ENCODE assay signal across 14 cellular contexts in the genomic region with DNA sequence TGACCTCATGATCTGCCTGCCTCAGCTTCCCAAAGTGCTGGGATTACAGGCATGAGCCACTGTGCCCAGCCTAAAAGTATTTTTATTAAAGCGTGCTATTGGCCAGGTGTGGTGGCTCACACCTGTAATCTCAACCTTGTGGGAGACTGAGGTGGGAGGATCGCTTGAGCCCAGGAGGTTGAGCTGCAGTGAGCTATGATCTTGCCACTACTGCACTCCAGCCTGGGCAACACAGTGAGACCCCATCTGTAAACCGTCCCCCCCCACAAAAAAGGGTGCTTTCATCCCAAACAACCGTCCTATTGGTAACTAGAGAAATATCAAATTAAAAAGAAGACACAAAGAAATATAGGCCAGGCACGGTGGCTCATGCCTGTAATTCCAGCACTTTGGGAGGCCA. TPM values are rescaled to one million over a fixed set of nuclear protein-coding genes. Genes with fewer than 3 reads are reported as not detected.
DNase-seq lines count a peak whose midpoint lies in the region; ATAC-seq, FAIRE-seq and TF ChIP-seq lines count a peak whose summit lies in the region.
"Not testable (repeated sequence)": the region's sequence is repeated elsewhere in the genome, so short reads cannot be mapped to it uniquely, and the experiment has no call there.
"Had no signal": no experiment of that assay in that cellular context is flagged by ENCODE, and none has a peak within 500 bp of the region (broad histone marks: within the 10 kb centered on the region; RNA-seq: fewer than 3 reads in every experiment).

No MANE protein-coding gene starts in this region.

- H3K27me3 Mint-ChIP-seq in WTC11 (ENCODE audit: low read depth): peaks cover 13% of the 10 kb centered on the region

- dilution Hi-C loops in IMR-90 (cut with HindIII; ENCODE audit: low sequenced_read_pairs, unreplicated experiment): not testable (repeated sequence)

- H3K4me3 Mint-ChIP-seq in WTC11: not testable (repeated sequence)

- H3K27ac Mint-ChIP-seq in WTC11: not testable (repeated sequence)

- not testable (repeated sequence) for TF ChIP-seq CTCF in IMR-90 (conservative IDR thresholded peaks at IDR 0.05; ENCODE audit: low read depth, low read length); WTC11 (IDR thresholded peaks at IDR 0.05); left ventricle myocardium inferior (IDR thresholded peaks at IDR 0.05; ENCODE audit: borderline replicate concordance); spleen (IDR thresholded peaks at IDR 0.05 in 8 of 11, conservative IDR thresholded peaks at IDR 0.05 in 3 of 11)

- H2BK12ac ChIP-seq in mesenchymal stem cell (ENCODE audit: low read length in 2 of 2): not testable (repeated sequence)

- H2AFZ ChIP-seq in IMR-90 (replicated peaks; ENCODE audit: low read length, poor library complexity); mesenchymal stem cell (ENCODE audit: low read depth, low read length): not testable (repeated sequence)

- not testable (repeated sequence) for H3K79me1 ChIP-seq in IMR-90 (ENCODE audit: low read depth in 1 of 2, low read length in 2 of 2); mesenchymal stem cell (replicated peaks; ENCODE audit: low read length, poor library complexity, severe bottlenecking)

- H2AK5ac ChIP-seq in IMR-90 (ENCODE audit: low read depth, low read length): not testable (repeated sequence)
- peak overlapping the region; percentile 59 for H2AK5ac ChIP-seq in mesenchymal stem cell (ENCODE audit: low read length, severe bottlenecking)

- H3K56ac ChIP-seq in IMR-90 (ENCODE audit: extremely low read depth, insufficient read depth, low read length): not testable (repeated sequence)

- H2BK15ac ChIP-seq in IMR-90 (ENCODE audit: low read depth, low read length); mesenchymal stem cell (ENCODE audit: low read depth, poor library complexity, severe bottlenecking): not testable (repeated sequence)

- not testable (repeated sequence) for H2BK20ac ChIP-seq in IMR-90 (ENCODE audit: low read depth, low read length)

- H3K18ac ChIP-seq in IMR-90 (ENCODE audit: low read depth, low read length); mesenchymal stem cell (ENCODE audit: low read depth in 1 of 2, low read length in 2 of 2): not testable (repeated sequence)

- not testable (repeated sequence) for TF ChIP-seq POLR2A in IMR-90 (IDR thresholded peaks at IDR 0.05; ENCODE audit: low read depth, low read length); spleen (IDR thresholded peaks at IDR 0.05)

- H3K23ac ChIP-seq in IMR-90 (ENCODE audit: low read depth, low read length); mesenchymal stem cell (ENCODE audit: low read length in 2 of 2): not testable (repeated sequence)

- POLR2A ChIA-PET in IMR-90 (lab: Charles Lee; ENCODE audit: unreplicated experiment); WTC11 (lab: Charles Lee): not testable (repeated sequence)

- H3K4ac ChIP-seq in IMR-90 (ENCODE audit: low read depth, low read length): peak overlapping the region; percentile 13; the same call in 1 of the 2 replicates
- not testable (repeated sequence) for H3K4ac ChIP-seq in mesenchymal stem cell (ENCODE audit: low read depth in 1 of 2, low read length in 2 of 2)

- H3K4me2 ChIP-seq in IMR-90 (ENCODE audit: low read depth, low read length); mesenchymal stem cell (ENCODE audit: low read length, poor library complexity, severe bottlenecking): not testable (repeated sequence)

- not testable (repeated sequence) for H2BK5ac ChIP-seq in IMR-90 (ENCODE audit: low read depth, low read length, poor library complexity, severe bottlenecking); mesenchymal stem cell (ENCODE audit: low read depth, low read length, poor library complexity, severe bottlenecking)

- H3K9ac ChIP-seq in IMR-90 (ENCODE audit: low read depth, low read length); mesenchymal stem cell (ENCODE audit: low read length): not testable (repeated sequence)

- H3K4me1 ChIP-seq in IMR-90 (ENCODE audit: control insufficient read depth, insufficient read depth, low read length): not testable (repeated sequence)
- H3K4me1 ChIP-seq in left ventricle myocardium inferior (peaks cover 12% of the 10 kb centered on the region), mesenchymal stem cell (ENCODE audit: control insufficient read depth, insufficient read depth, low read depth, low read length) (peaks cover 25% of the 10 kb centered on the region), spleen (peaks cover 0 to 13% (median 10%) of the 10 kb centered on the region in 6 donors)

- not testable (repeated sequence) for H3K9me1 ChIP-seq in IMR-90 (ENCODE audit: insufficient read depth, low read length)

- H3K4me1 Mint-ChIP-seq in WTC11: not testable (repeated sequence)

- intact Hi-C loops in IMR-90 (cut with micrococcal nuclease); left ventricle myocardium inferior (cut with micrococcal nuclease); spleen (cut with DNase I; ENCODE audit: low total_unique reads): not testable (repeated sequence)

- not testable (repeated sequence) for ATAC-seq in IMR-90 (ENCODE audit: low read depth); WTC11

- not testable (repeated sequence) for H4K8ac ChIP-seq in IMR-90 (ENCODE audit: low read depth in 2 of 2, low read length in 2 of 2); mesenchymal stem cell (ENCODE audit: low read length)

- no CpG with 5 or more reads among the region's 5 CpGs for WGBS in IMR-90 (ENCODE audit: extremely low coverage in 2 of 2, insufficient read length in 1 of 2), 2 experiments
- WGBS in mesenchymal stem cell: 100% methylated on average over 3 of the region's 5 CpGs
- WGBS in spleen, 5 donors: 89 to 93% (median 90%) methylated on average over 5 of the region's 5 CpGs

- not testable (repeated sequence) for H4K5ac ChIP-seq in IMR-90 (ENCODE audit: low read depth, low read length)

- H2BK120ac ChIP-seq in IMR-90 (ENCODE audit: low read depth, low read length): peak overlapping the region; percentile 31; the same call in 1 of the 2 replicates
- peak overlapping the region; percentile 58 for H2BK120ac ChIP-seq in mesenchymal stem cell (ENCODE audit: low read depth, low read length)

- not testable (repeated sequence) for H3K9me3 ChIP-seq in IMR-90 (ENCODE audit: control insufficient read depth, insufficient read depth, low read length); left ventricle myocardium inferior (replicated peaks); mesenchymal stem cell (ENCODE audit: control insufficient read depth, low read length); spleen

- not testable (repeated sequence) for DNase-seq in IMR-90; WTC11 (ENCODE audit: low spot score); left ventricle myocardium inferior; mesenchymal stem cell; urothelium cell line (ENCODE audit: low spot score)
- peak; percentile 6 for DNase-seq in spleen

- in situ Hi-C loops in IMR-90 (cut with MboI; ENCODE audit: low sequenced_read_pairs): not testable (repeated sequence)

- TF ChIP-seq RAD21 in IMR-90 (IDR thresholded peaks at IDR 0.05; ENCODE audit: low read length): not testable (repeated sequence)

- H3K36me3 Mint-ChIP-seq in WTC11: not testable (repeated sequence)

- H3K14ac ChIP-seq in IMR-90 (replicated peaks; ENCODE audit: low read depth, low read length); mesenchymal stem cell (ENCODE audit: low read length in 2 of 2): not testable (repeated sequence)

- H4K20me1 ChIP-seq in IMR-90 (ENCODE audit: insufficient read depth, low read length): not testable (repeated sequence)

- not testable (repeated sequence) for H2AK9ac ChIP-seq in IMR-90 (replicated peaks; ENCODE audit: low read depth, low read length, poor library complexity)

- CTCF ChIA-PET in IMR-90 (lab: Yijun Ruan, JAX): not testable (repeated sequence)
- CTCF ChIA-PET in WTC11 (lab: Charles Lee): interaction anchor here (2.3 kb wide), 1 partner anchor 18 kb away, joined by 11 read pairs; no protein-coding TSS in a partner anchor

- H4K91ac ChIP-seq in IMR-90 (ENCODE audit: insufficient read depth, low read depth, low read length); mesenchymal stem cell (ENCODE audit: low read length): not testable (repeated sequence)

- H3K27me3 ChIP-seq in IMR-90 (ENCODE audit: control insufficient read depth, insufficient read depth, low read length); left ventricle myocardium inferior (ENCODE audit: low read depth); mesenchymal stem cell (ENCODE audit: control insufficient read depth in 1 of 2, insufficient read depth in 1 of 2, low read length in 2 of 2): not testable (repeated sequence)
- peaks cover 0 to 15% (median 0%) of the 10 kb centered on the region in 7 donors for H3K27me3 ChIP-seq in spleen (replicated peaks in 1 of 7)

- peak; percentile 79 for FAIRE-seq in urothelium cell line (lab: Jason Lieb, UNC)

- H3K27ac ChIP-seq in IMR-90 (ENCODE audit: insufficient read depth, low read length); mesenchymal stem cell (ENCODE audit: low read length, poor library complexity, severe bottlenecking): not testable (repeated sequence)
- H3K27ac ChIP-seq in left ventricle myocardium inferior (replicated peaks) (peak overlapping the region; percentile 61), spleen (peak overlapping the region in 6 of 8 donors; percentile 20 to 74 (median 62))

- H3K36me3 ChIP-seq in IMR-90 (ENCODE audit: control insufficient read depth, insufficient read depth, low read length); left ventricle myocardium inferior; mesenchymal stem cell (ENCODE audit: control insufficient read depth in 1 of 2, insufficient read depth in 2 of 2, low read depth in 1 of 2, low read length in 2 of 2); spleen: not testable (repeated sequence)

- not testable (repeated sequence) for H3K4me3 ChIP-seq in IMR-90 (ENCODE audit: insufficient read depth, low read depth, low read length); left ventricle myocardium inferior; mesenchymal stem cell (ENCODE audit: insufficient read depth in 1 of 2, low read depth in 1 of 2, low read length in 2 of 2); spleen

- not testable (repeated sequence) for BruUV-seq in IMR-90 (replicated peaks; lab: Mats Ljungman, UMichigan)

- not testable (repeated sequence) for H3K9me3 Mint-ChIP-seq in WTC11

RNA-seq across cellular contexts. Expression of a gene that starts 6.6 kb away (rescaled TPM):
- not detected in 2 replicates for total RNA-seq in IMR-90 (2012; rRNA removed)
- not detected in 2 replicates for polyA plus RNA-seq in IMR-90 (2012; rRNA removed)
- polyA plus RNA-seq in IMR-90 (2012; cell fraction: cytosol; rRNA removed): not detected in 2 replicates
- polyA plus RNA-seq in IMR-90 (2012; cell fraction: nucleus; rRNA removed; ENCODE audit: low replicate concordance): 0.05 and 0.06 TPM in 2 replicates
- not detected in 3 replicates for total RNA-seq in WTC11 (2021)
- total RNA-seq in left ventricle myocardium inferior: not detected
- 0.04 TPM for polyA plus RNA-seq in mesenchymal stem cell (2013, experiment 1 of 2)
- not detected for polyA plus RNA-seq in mesenchymal stem cell (2013, experiment 2 of 2)
- total RNA-seq in spleen: not detected
- polyA plus RNA-seq in spleen: under 1 TPM in 1 of 3 donors, not detected in 2; 0.03 TPM
- total RNA-seq: CD4-positive, alpha-beta T cell; CD8-positive, alpha-beta memory T cell; GM12878; GM23248; H1; H7 had no signal
- polyA plus RNA-seq: CD14-positive monocyte; CD8-positive, alpha-beta memory T cell; GM12878; GM23248; H1 had no signal

RNA-seq across cellular contexts. Expression of a gene that starts 6.8 kb away (rescaled TPM):
- total RNA-seq in IMR-90 (2012; rRNA removed) (not detected in 2 replicates), WTC11 (2021) (0.21 to 0.50 TPM (median 0.37 TPM) in 3 replicates), left ventricle myocardium inferior (0.25 TPM), spleen (under 1 TPM in 4 of 7 donors, not detected in 3; 0.13 to 0.95 (median 0.30) TPM)
- polyA plus RNA-seq in IMR-90 (2012; rRNA removed) (0.03 and 0.06 TPM in 2 replicates), spleen (under 1 TPM; 0.11 to 0.42 (median 0.29) TPM)
- 0.10 TPM in 1 of 2 replicates, not detected in the other for polyA plus RNA-seq in IMR-90 (2012; cell fraction: cytosol; rRNA removed)
- 0.03 TPM in 2 replicates for polyA plus RNA-seq in IMR-90 (2012; cell fraction: nucleus; rRNA removed; ENCODE audit: low replicate concordance)
- 0.11 TPM for polyA plus RNA-seq in mesenchymal stem cell (2013, experiment 1 of 2)
- polyA plus RNA-seq in mesenchymal stem cell (2013, experiment 2 of 2): 0.16 TPM
- total RNA-seq: CD4-positive, alpha-beta T cell; GM23248; H1; H7 had no signal
- polyA plus RNA-seq: A549, CD14-positive monocyte, GM23248 had no signal

RNA-seq across cellular contexts. Expression of a gene that starts 24.2 kb away (rescaled TPM):
- total RNA-seq in IMR-90 (2012; rRNA removed): 0.56 and 0.90 TPM in 2 replicates
- 1.4 and 1.6 TPM in 2 replicates for polyA plus RNA-seq in IMR-90 (2012; rRNA removed)
- 1.0 and 1.2 TPM in 2 replicates for polyA plus RNA-seq in IMR-90 (2012; cell fraction: cytosol; rRNA removed)
- polyA plus RNA-seq in IMR-90 (2012; cell fraction: nucleus; rRNA removed; ENCODE audit: low replicate concordance): 16.1 and 24.8 TPM in 2 replicates
- total RNA-seq in WTC11 (2021): 0.13 to 0.69 TPM (median 0.30 TPM) in 3 replicates
- total RNA-seq in left ventricle myocardium inferior: 3.5 TPM
- polyA plus RNA-seq in mesenchymal stem cell (2013, experiment 1 of 2): 1.6 TPM
- 1.5 TPM for polyA plus RNA-seq in mesenchymal stem cell (2013, experiment 2 of 2)
- 10 to 100 TPM in 2 of 7 donors, 1 to 10 TPM in 5; 3.2 to 14.4 (median 4.5) TPM for total RNA-seq in spleen
- polyA plus RNA-seq in spleen: 1 to 10 TPM in 2 of 3 donors, under 1 TPM in 1; 0.86 to 5.6 (median 2.7) TPM
- total RNA-seq: H1 had no signal
- polyA plus RNA-seq: CD14-positive monocyte had no signal

RNA-seq across cellular contexts. Expression of a gene that starts 37.2 kb away (rescaled TPM):
- 13.3 and 14.2 TPM in 2 replicates for total RNA-seq in IMR-90 (2012; rRNA removed)
- 19.8 and 23.2 TPM in 2 replicates for polyA plus RNA-seq in IMR-90 (2012; rRNA removed)
- 20.8 and 28.8 TPM in 2 replicates for polyA plus RNA-seq in IMR-90 (2012; cell fraction: cytosol; rRNA removed)
- 38.3 and 68.2 TPM in 2 replicates for polyA plus RNA-seq in IMR-90 (2012; cell fraction: nucleus; rRNA removed; ENCODE audit: low replicate concordance)
- 18.7 to 23.9 TPM (median 19.3 TPM) in 3 replicates for total RNA-seq in WTC11 (2021)
- total RNA-seq in left ventricle myocardium inferior: 17.8 TPM
- 15.5 TPM for polyA plus RNA-seq in mesenchymal stem cell (2013, experiment 1 of 2)
- 15.1 TPM for polyA plus RNA-seq in mesenchymal stem cell (2013, experiment 2 of 2)
- total RNA-seq in spleen: 10 to 100 TPM; 16.7 to 38.7 (median 26.5) TPM
- 10 to 100 TPM; 31.8 to 53.3 (median 47.5) TPM for polyA plus RNA-seq in spleen

RNA-seq across cellular contexts. Expression of a gene that starts 57.1 kb away (rescaled TPM):
- total RNA-seq in IMR-90 (2012; rRNA removed) (19.2 and 22.8 TPM in 2 replicates), WTC11 (2021) (38.3 to 44.5 TPM (median 40.1 TPM) in 3 replicates), left ventricle myocardium inferior (18.1 TPM), spleen (10 to 100 TPM; 52.5 to 76.2 (median 62.6) TPM)
- polyA plus RNA-seq in IMR-90 (2012; rRNA removed) (41.3 and 43.8 TPM in 2 replicates), spleen (10 to 100 TPM; 21.9 to 44.5 (median 32.6) TPM)
- polyA plus RNA-seq in IMR-90 (2012; cell fraction: cytosol; rRNA removed): 11.2 and 23.0 TPM in 2 replicates
- polyA plus RNA-seq in IMR-90 (2012; cell fraction: nucleus; rRNA removed; ENCODE audit: low replicate concordance): 241 and 472 TPM in 2 replicates
- 32.0 TPM for polyA plus RNA-seq in mesenchymal stem cell (2013, experiment 1 of 2)
- polyA plus RNA-seq in mesenchymal stem cell (2013, experiment 2 of 2): 29.6 TPM
